27 cellular contexts compared by ENCODE assay signal in genomic region chr1:163565171-163565570, GRCh38.
DNase-seq lines count a peak whose midpoint lies in the region; ATAC-seq and TF ChIP-seq lines count a peak whose summit lies in the region.
"Had no signal": no experiment of that assay in that cellular context is flagged by ENCODE, and none has a peak within 500 bp of the region (broad histone marks: within the 10 kb centered on the region; RNA-seq: fewer than 3 reads in every experiment).

No MANE protein-coding gene starts in this region.

- H2AFZ ChIP-seq in GM23338 (peak overlapping the region; percentile 2; the same call in 1 of the 2 replicates), KMS-11 (ENCODE audit: low read depth) (0 out of 2 replicates have a peak overlapping the region, but pooled peaks have one; percentile 1)
- H2AFZ ChIP-seq: hepatocyte had no signal

- peak overlapping the region; percentile 98 for H3K27ac Mint-ChIP-seq in GM23338
- no peak overlapping the region for H3K27ac Mint-ChIP-seq in activated naive CD8-positive, alpha-beta T cell treated with anti-CD3 and anti-CD28 coated beads, Interleukin-2, amount 50 U/mL, for 24 hours
- H3K27ac Mint-ChIP-seq: activated CD4-positive, alpha-beta T cell treated with anti-CD3 and anti-CD28 coated beads, Interleukin-2, amount 10 ng/mL, durations not matched to agents 7 days and 5 days; activated CD8-positive, alpha-beta memory T cell treated with anti-CD3 and anti-CD28 coated beads, Interleukin-2, amount 10 ng/mL, durations not matched to agents 7 days and 5 days; activated naive CD4-positive, alpha-beta T cell treated with anti-CD3 and anti-CD28 coated beads, Interleukin-2, amount 50 U/mL, for 72 hours; activated T-helper 1 cell treated with anti-CD3 and anti-CD28 coated beads, Interleukin-12 subunit alpha, Interleukin-12 subunit beta, Interleukin-2, Interleukin-4 antibody, amounts not matched to agents 30 ng/mL and 10 ng/mL and 1 ng/mL, durations not matched to agents 14 hours and 24 hours and 36 hours; CD4-positive, CD25-positive, alpha-beta regulatory T cell had no signal

- H3K36me3 ChIP-seq in GM23338 (ENCODE audit: insufficient read depth), result no peaks in the 10 kb centered on the region
- H3K36me3 ChIP-seq in KMS-11 (ENCODE audit: insufficient read depth), result no peaks in the 10 kb centered on the region
- H3K36me3 ChIP-seq in SK-N-MC (ENCODE audit: insufficient read depth, low read length), result no peaks in the 10 kb centered on the region
- no peaks in the 10 kb centered on the region for H3K36me3 ChIP-seq in suprapubic skin
- H3K36me3 ChIP-seq: ascending aorta, HAP-1, Peyer's patch, thoracic aorta had no signal

- H3K27me3 Mint-ChIP-seq in GM23338 (ENCODE audit: insufficient read depth, low read depth, poor library complexity), result peaks cover 2% of the 10 kb centered on the region
- H3K27me3 Mint-ChIP-seq in activated naive CD8-positive, alpha-beta T cell treated with anti-CD3 and anti-CD28 coated beads, Interleukin-2, amount 50 U/mL, for 24 hours, result no peaks in the 10 kb centered on the region
- H3K27me3 Mint-ChIP-seq: activated CD4-positive, alpha-beta T cell treated with anti-CD3 and anti-CD28 coated beads, Interleukin-2, amount 10 ng/mL, durations not matched to agents 7 days and 5 days; activated CD8-positive, alpha-beta memory T cell treated with anti-CD3 and anti-CD28 coated beads, Interleukin-2, amount 10 ng/mL, durations not matched to agents 7 days and 5 days; CD4-positive, CD25-positive, alpha-beta regulatory T cell had no signal

- peak overlapping the region; percentile 4; the same call in 1 of the 2 replicates for H3K4me2 ChIP-seq in GM23338
- peak overlapping the region; percentile 15; the same call in 1 of the 2 replicates for H3K4me2 ChIP-seq in KMS-11
- H3K4me2 ChIP-seq: hepatocyte, SK-N-SH had no signal

- H3K4me3 ChIP-seq in GM23338 (no peak overlapping the region), KMS-11 (IDR thresholded peaks at IDR 0.05; ENCODE audit: insufficient read depth, low read depth, low read length) (no peak overlapping the region), SK-N-MC (peak overlapping the region; percentile 53), suprapubic skin (no peak overlapping the region)
- H3K4me3 ChIP-seq: ascending aorta, HAP-1, hepatocyte, Peyer's patch, thoracic aorta had no signal

- WGBS in suprapubic skin, result 65% methylated on average over 3 of the region's 3 CpGs

- H3F3A ChIP-seq in GM23338 (replicated peaks; ENCODE audit: low read depth), result no peaks in the 10 kb centered on the region

- H3K9me3 ChIP-seq in SK-N-MC (ENCODE audit: low read depth, low read length), result no peaks in the 10 kb centered on the region; the same call in 1 of the 2 replicates
- H3K9me3 ChIP-seq in suprapubic skin, result no peaks in the 10 kb centered on the region
- H3K9me3 ChIP-seq: ascending aorta, HAP-1, Peyer's patch, SK-N-SH, thoracic aorta had no signal

- peaks cover 51% of the 10 kb centered on the region for H3K4me1 Mint-ChIP-seq in GM23338
- no peaks in the 10 kb centered on the region for H3K4me1 Mint-ChIP-seq in activated naive CD8-positive, alpha-beta T cell treated with anti-CD3 and anti-CD28 coated beads, Interleukin-2, amount 50 U/mL, for 24 hours
- H3K4me1 Mint-ChIP-seq: activated CD4-positive, alpha-beta T cell treated with anti-CD3 and anti-CD28 coated beads, Interleukin-2, amount 10 ng/mL, durations not matched to agents 7 days and 5 days; activated CD8-positive, alpha-beta memory T cell treated with anti-CD3 and anti-CD28 coated beads, Interleukin-2, amount 10 ng/mL, durations not matched to agents 7 days and 5 days; CD4-positive, CD25-positive, alpha-beta regulatory T cell had no signal

- DNase-seq in GM23338 (ENCODE audit: low spot score) (peak; percentile 8), SK-N-MC (ENCODE audit: low read depth, low spot score) (no peak), left kidney (ENCODE audit: low read depth, low spot score) (peak; percentile 56), HK-2 (ENCODE audit: unreplicated experiment) (no peak), suprapubic skin (ENCODE audit: low spot score in 2 of 2) (no peak)
- no peak for DNase-seq in activated naive CD8-positive, alpha-beta T cell treated with anti-CD3 and anti-CD28 coated beads, Interleukin-2, amount 50 U/mL, for 24 hours
- DNase-seq: activated CD4-positive, alpha-beta T cell treated with anti-CD3 and anti-CD28 coated beads, Interleukin-2, amount 10 ng/mL, durations not matched to agents 7 days and 5 days; activated CD8-positive, alpha-beta memory T cell treated with anti-CD3 and anti-CD28 coated beads, Interleukin-2, amount 10 ng/mL, durations not matched to agents 7 days and 5 days; CD4-positive, CD25-positive, alpha-beta regulatory T cell; DMS153; foreskin keratinocyte; Karpas-422; NCI-H1092 treated with DMSO at 0.1 percent for 48 hours; NK-92 treated with Interleukin-12 subunit alpha and Interleukin-12 subunit beta, amount 100 ng/mL, for 24 hours; Peyer's patch; SK-N-SH; stimulated activated CD4-positive, alpha-beta T cell treated with anti-CD3 and anti-CD28 coated beads, Interleukin-4, amount 100 ng/mL, for 1 hour; stimulated activated naive CD4-positive, alpha-beta T cell; T-helper 2 cell had no signal

- ATAC-seq in GM23338, result no peak
- no peak for ATAC-seq in activated naive CD8-positive, alpha-beta T cell treated with anti-CD3 and anti-CD28 coated beads, Interleukin-2, amount 50 U/mL, for 24 hours
- no peak for ATAC-seq in GM21529 (IDR thresholded peaks at IDR 0.05; ENCODE audit: unreplicated experiment)
- ATAC-seq: activated CD8-positive, alpha-beta memory T cell treated with anti-CD3 and anti-CD28 coated beads, Interleukin-2, amount 10 ng/mL, durations not matched to agents 7 days and 5 days; activated naive CD4-positive, alpha-beta T cell treated with anti-CD3 and anti-CD28 coated beads, Interleukin-2, amount 50 U/mL, for 72 hours; foreskin keratinocyte had no signal

- peaks cover 16% of the 10 kb centered on the region for H3K36me3 Mint-ChIP-seq in GM23338 (ENCODE audit: low read depth)
- no peaks in the 10 kb centered on the region for H3K36me3 Mint-ChIP-seq in activated naive CD8-positive, alpha-beta T cell treated with anti-CD3 and anti-CD28 coated beads, Interleukin-2, amount 50 U/mL, for 24 hours (ENCODE audit: low read depth)
- H3K36me3 Mint-ChIP-seq: activated CD8-positive, alpha-beta memory T cell treated with anti-CD3 and anti-CD28 coated beads, Interleukin-2, amount 10 ng/mL, durations not matched to agents 7 days and 5 days; activated naive CD4-positive, alpha-beta T cell treated with anti-CD3 and anti-CD28 coated beads, Interleukin-2, amount 50 U/mL, for 72 hours; CD4-positive, CD25-positive, alpha-beta regulatory T cell had no signal

- TF ChIP-seq CTCF in GM23338 (conservative IDR thresholded peaks at IDR 0.05; ENCODE audit: low read depth in 2 of 2), result no peak
- TF ChIP-seq CTCF in KMS-11 (conservative IDR thresholded peaks at IDR 0.05; ENCODE audit: low read depth, low read length), result no peak
- no peak for TF ChIP-seq CTCF in suprapubic skin (IDR thresholded peaks at IDR 0.05)

- H4K20me1 ChIP-seq in GM23338 (replicated peaks; ENCODE audit: insufficient read depth) (no peaks in the 10 kb centered on the region), KMS-11 (ENCODE audit: insufficient read depth) (no peaks in the 10 kb centered on the region)

- H3K9me2 ChIP-seq in GM23338 (ENCODE audit: insufficient read depth), result no peaks in the 10 kb centered on the region
- H3K9me2 ChIP-seq: SK-N-SH had no signal

- H3K4me1 ChIP-seq in GM23338 (ENCODE audit: insufficient read depth) (peaks cover 39% of the 10 kb centered on the region), KMS-11 (ENCODE audit: low read depth, poor library complexity, severe bottlenecking) (peaks cover 21% of the 10 kb centered on the region), suprapubic skin (no peaks in the 10 kb centered on the region)
- H3K4me1 ChIP-seq: ascending aorta, foreskin keratinocyte, Peyer's patch had no signal

- TF ChIP-seq POLR2A in suprapubic skin (IDR thresholded peaks at IDR 0.05), result no peak

- H3K79me2 ChIP-seq in GM23338 (replicated peaks; ENCODE audit: insufficient read depth) (no peaks in the 10 kb centered on the region), KMS-11 (ENCODE audit: insufficient read depth, low read depth) (no peaks in the 10 kb centered on the region)
- H3K79me2 ChIP-seq: hepatocyte had no signal

- H3K9me3 Mint-ChIP-seq in GM23338, result 0 out of 3 replicates have a peak, but pooled peaks cover 4% of the 10 kb centered on the region
- peaks cover 3% of the 10 kb centered on the region for H3K9me3 Mint-ChIP-seq in activated naive CD8-positive, alpha-beta T cell treated with anti-CD3 and anti-CD28 coated beads, Interleukin-2, amount 50 U/mL, for 24 hours

- H3K27ac ChIP-seq in GM23338 (ENCODE audit: low read depth), result no peak overlapping the region
- no peak overlapping the region for H3K27ac ChIP-seq in KMS-11
- peak overlapping the region; percentile 87 for H3K27ac ChIP-seq in SK-N-MC
- H3K27ac ChIP-seq in suprapubic skin, result no peak overlapping the region
- H3K27ac ChIP-seq: ascending aorta, foreskin keratinocyte, hepatocyte, Peyer's patch, thoracic aorta had no signal

- H3K27me3 ChIP-seq in GM23338 (ENCODE audit: insufficient read depth) (no peaks in the 10 kb centered on the region), KMS-11 (ENCODE audit: insufficient read depth, low read depth) (no peaks in the 10 kb centered on the region), suprapubic skin (no peaks in the 10 kb centered on the region)
- H3K27me3 ChIP-seq: ascending aorta, foreskin keratinocyte, hepatocyte, Peyer's patch had no signal

- no peak for TF ChIP-seq EP300 in suprapubic skin (IDR thresholded peaks at IDR 0.05)

- H3K4me3 Mint-ChIP-seq in GM23338, result no peak overlapping the region
- H3K4me3 Mint-ChIP-seq in activated naive CD8-positive, alpha-beta T cell treated with anti-CD3 and anti-CD28 coated beads, Interleukin-2, amount 50 U/mL, for 24 hours, result no peak overlapping the region
- H3K4me3 Mint-ChIP-seq: activated CD4-positive, alpha-beta T cell treated with anti-CD3 and anti-CD28 coated beads, Interleukin-2, amount 10 ng/mL, durations not matched to agents 7 days and 5 days; activated CD8-positive, alpha-beta memory T cell treated with anti-CD3 and anti-CD28 coated beads, Interleukin-2, amount 10 ng/mL, durations not matched to agents 7 days and 5 days; activated T-helper 1 cell treated with anti-CD3 and anti-CD28 coated beads, Interleukin-12 subunit alpha, Interleukin-12 subunit beta, Interleukin-2, Interleukin-4 antibody, amounts not matched to agents 30 ng/mL and 10 ng/mL and 1 ng/mL, durations not matched to agents 14 hours and 24 hours and 36 hours; CD4-positive, CD25-positive, alpha-beta regulatory T cell had no signal

- H3K9ac ChIP-seq in KMS-11 (no peak overlapping the region), SK-N-MC (ENCODE audit: insufficient read length) (peak overlapping the region; percentile 48)
- H3K9ac ChIP-seq: SK-N-SH had no signal

Comparison
In these comparisons a context has a peak if more than half of its experiments do, and no peak if none do; other contexts are left out.
1. DNase-seq: peak in GM23338 (single experiment) and left kidney (single experiment); none in SK-N-MC (single experiment), HK-2 (single experiment), activated naive CD8-positive, alpha-beta T cell treated with anti-CD3 and anti-CD28 coated beads, Interleukin-2, amount 50 U/mL, for 24 hours (single experiment) and suprapubic skin (0 of 2).